In the genomic region with DNA sequence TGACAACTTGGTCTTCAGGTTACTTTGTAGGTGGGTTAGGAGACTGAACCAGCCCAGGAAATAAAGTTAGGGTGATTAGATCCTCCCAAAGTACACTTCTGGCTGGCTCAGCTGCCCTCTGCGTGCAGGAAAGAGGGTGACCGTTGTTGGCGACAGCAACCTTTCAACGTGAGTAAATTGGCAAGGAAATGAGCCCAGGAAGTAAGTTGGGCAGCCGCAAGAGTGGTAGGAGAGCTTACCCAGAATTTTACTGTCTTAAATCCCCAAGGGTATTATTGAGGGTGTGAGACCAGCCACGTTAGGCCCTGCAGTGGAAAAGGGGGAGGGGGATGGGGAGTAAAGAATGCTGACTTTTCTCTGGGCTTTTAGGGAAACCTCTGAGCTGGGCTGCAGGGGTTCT, we compare ENCODE assay signal across 8 cellular contexts. TPM values are rescaled to one million over a fixed set of nuclear protein-coding genes. Genes with fewer than 3 reads are reported as not detected.
DNase-seq lines count a peak whose midpoint lies in the region; TF ChIP-seq lines count a peak whose summit lies in the region.

No MANE protein-coding gene starts in this region.

- H3K27me3 Mint-ChIP-seq in CD14-positive monocyte (ENCODE audit: low read depth in 3 of 3) (peaks cover 23 to 44% (median 38%) of the 10 kb centered on the region in 3 donors), type B pancreatic cell (peaks cover 76% of the 10 kb centered on the region)
- H3K27me3 Mint-ChIP-seq in activated naive CD4-positive, alpha-beta T cell treated with anti-CD3 and anti-CD28 coated beads for 36 hours (ENCODE audit: low read depth), result peaks cover 4% of the 10 kb centered on the region

- H3K9ac ChIP-seq in OCI-LY1 (ENCODE audit: low read length), result peak overlapping the region; percentile 49; the same call in 1 of the 2 replicates

- H3K27ac ChIP-seq in OCI-LY1 (ENCODE audit: low read depth, low read length, poor library complexity, severe bottlenecking), result no peak overlapping the region
- peak overlapping the region; percentile 58 for H3K27ac ChIP-seq in muscle layer of duodenum (ENCODE audit: low read length)

- no peaks in the 10 kb centered on the region for H4K20me1 ChIP-seq in OCI-LY1 (ENCODE audit: insufficient read depth, low read length)

- H2AFZ ChIP-seq in OCI-LY1 (ENCODE audit: low read length), result no peak overlapping the region

- intact Hi-C loops in CD14-positive monocyte (cut with micrococcal nuclease), result no loop called here
- intact Hi-C loops in activated naive CD4-positive, alpha-beta T cell treated with anti-CD3 and anti-CD28 coated beads for 36 hours (cut with micrococcal nuclease), result loop anchor here (2.0 to 10.0 kb wide), 4 partner anchors 321 to 1533 kb away; a partner anchor contains a TSS

- DNase-seq in CD14-positive monocyte (ENCODE audit: low spot score) (no peak), type B pancreatic cell (ENCODE audit: extremely low spot score, unreplicated experiment) (no peak), NCI-H510A treated with DMSO at 0.1 percent for 48 hours (lab: John Stamatoyannopoulos, UW) (no peak), HuH-7 (ENCODE audit: low spot score) (no peak), NCI-H1417 treated with DMSO at 0.1 percent for 48 hours (lab: John Stamatoyannopoulos, UW) (no peak)
- DNase-seq in activated naive CD4-positive, alpha-beta T cell treated with anti-CD3 and anti-CD28 coated beads for 36 hours, result peak; percentile 61

- H3K9me3 Mint-ChIP-seq in CD14-positive monocyte (peaks cover 0 to 2% (median 0%) of the 10 kb centered on the region in 7 donors), type B pancreatic cell (no peaks in the 10 kb centered on the region)
- no peaks in the 10 kb centered on the region for H3K9me3 Mint-ChIP-seq in activated naive CD4-positive, alpha-beta T cell treated with anti-CD3 and anti-CD28 coated beads for 36 hours

- H3K4me3 Mint-ChIP-seq in CD14-positive monocyte, result peak overlapping the region; percentile 90 to 96
- H3K4me3 Mint-ChIP-seq in activated naive CD4-positive, alpha-beta T cell treated with anti-CD3 and anti-CD28 coated beads for 36 hours, result peak overlapping the region; percentile 86
- peak overlapping the region; percentile 97 for H3K4me3 Mint-ChIP-seq in type B pancreatic cell

- H3K4me1 Mint-ChIP-seq in CD14-positive monocyte (peaks cover 23% of the 10 kb centered on the region), type B pancreatic cell (ENCODE audit: unreplicated experiment) (peaks cover 4% of the 10 kb centered on the region)
- H3K4me1 Mint-ChIP-seq in activated naive CD4-positive, alpha-beta T cell treated with anti-CD3 and anti-CD28 coated beads for 36 hours (ENCODE audit: low read depth), result peaks cover 24% of the 10 kb centered on the region

- H3K4me1 ChIP-seq in OCI-LY1 (ENCODE audit: insufficient read depth, low read length, severe bottlenecking) (peaks cover 42% of the 10 kb centered on the region), muscle layer of duodenum (ENCODE audit: control insufficient read depth in 1 of 2, insufficient read depth in 2 of 2, low read length in 2 of 2) (peaks cover 5 to 20% of the 10 kb centered on the region in 2 donors)

- TF ChIP-seq CTCF in CD14-positive monocyte (IDR thresholded peaks at IDR 0.05) (no peak), OCI-LY1 (IDR thresholded peaks at IDR 0.05; ENCODE audit: low read length) (no peak), type B pancreatic cell (conservative IDR thresholded peaks at IDR 0.05) (no peak)

- no peaks in the 10 kb centered on the region for H3K79me2 ChIP-seq in OCI-LY1 (ENCODE audit: insufficient read depth, low read length)

- H3K27me3 ChIP-seq in OCI-LY1 (ENCODE audit: insufficient read depth, low read length) (no peaks in the 10 kb centered on the region), muscle layer of duodenum (ENCODE audit: low read depth, low read length) (no peaks in the 10 kb centered on the region)

- peak overlapping the region in 1 of 7 donors; percentile 59 for H3K27ac Mint-ChIP-seq in CD14-positive monocyte
- H3K27ac Mint-ChIP-seq in activated naive CD4-positive, alpha-beta T cell treated with anti-CD3 and anti-CD28 coated beads for 36 hours, result no peak overlapping the region
- peak overlapping the region; percentile 40 for H3K27ac Mint-ChIP-seq in type B pancreatic cell

- H3K4me3 ChIP-seq in OCI-LY1 (ENCODE audit: low read depth, low read length, poor library complexity, severe bottlenecking) (peak overlapping the region; percentile 76), muscle layer of duodenum (ENCODE audit: low read depth in 1 of 2, low read length in 2 of 2) (peak overlapping the region; percentile 84 to 93)

- no peaks in the 10 kb centered on the region for H3K9me3 ChIP-seq in OCI-LY1 (ENCODE audit: low read length)
- H3K9me3 ChIP-seq in muscle layer of duodenum (ENCODE audit: control insufficient read depth in 1 of 2, low read length in 2 of 2), result no peaks in the 10 kb centered on the region

- H3K9me2 ChIP-seq in OCI-LY1 (ENCODE audit: low read depth, low read length), result no peaks in the 10 kb centered on the region

- no peaks in the 10 kb centered on the region for H3F3A ChIP-seq in OCI-LY1 (ENCODE audit: insufficient read depth, low read length)

- H3K36me3 Mint-ChIP-seq in CD14-positive monocyte, result no peaks in the 10 kb centered on the region
- peaks cover 4% of the 10 kb centered on the region for H3K36me3 Mint-ChIP-seq in activated naive CD4-positive, alpha-beta T cell treated with anti-CD3 and anti-CD28 coated beads for 36 hours (ENCODE audit: low read depth)
- H3K36me3 Mint-ChIP-seq in type B pancreatic cell, result no peaks in the 10 kb centered on the region

- CTCF ChIA-PET in activated naive CD4-positive, alpha-beta T cell treated with anti-CD3 and anti-CD28 coated beads for 36 hours (lab: Charles Lee), result interaction anchor here (0.6 to 2.7 kb wide), 12 partner anchors 11 to 151 kb away, joined by 3 to 16 read pairs (median 6); no protein-coding TSS in a partner anchor

- H3K4me2 ChIP-seq in OCI-LY1 (ENCODE audit: low read length), result peak overlapping the region; percentile 93

- H3K36me3 ChIP-seq in OCI-LY1 (ENCODE audit: insufficient read depth, low read length), result no peaks in the 10 kb centered on the region
- H3K36me3 ChIP-seq in muscle layer of duodenum (ENCODE audit: control insufficient read depth in 1 of 2, insufficient read depth in 2 of 2, low read length in 2 of 2), result no peaks in the 10 kb centered on the region

RNA-seq across cellular contexts. Expression of a gene that starts 1.6 kb away (rescaled TPM):
- polyA plus RNA-seq in CD14-positive monocyte, result under 1 TPM; 0.17 to 0.27 TPM
- total RNA-seq in activated naive CD4-positive, alpha-beta T cell treated with anti-CD3 and anti-CD28 coated beads for 36 hours, result 10 to 100 TPM; 10.7 to 11.2 TPM
- 12.9 and 13.8 TPM in 2 replicates for total RNA-seq in type B pancreatic cell (ENCODE audit: low replicate concordance)
